ENCODE assay signal across 1 cellular context in genomic region chr9:130981002-130981760, GRCh38.
TF ChIP-seq lines count a peak whose summit lies in the region.

No MANE protein-coding gene starts in this region.

TF ChIP-seq in GM23338, 12 proteins besides CTCF, POLR2A, EP300 and RAD21 (continued from another document):
- no peak for TF ChIP-seq ETS1 (IDR thresholded peaks at IDR 0.05)
- TF ChIP-seq, protein P1, sequence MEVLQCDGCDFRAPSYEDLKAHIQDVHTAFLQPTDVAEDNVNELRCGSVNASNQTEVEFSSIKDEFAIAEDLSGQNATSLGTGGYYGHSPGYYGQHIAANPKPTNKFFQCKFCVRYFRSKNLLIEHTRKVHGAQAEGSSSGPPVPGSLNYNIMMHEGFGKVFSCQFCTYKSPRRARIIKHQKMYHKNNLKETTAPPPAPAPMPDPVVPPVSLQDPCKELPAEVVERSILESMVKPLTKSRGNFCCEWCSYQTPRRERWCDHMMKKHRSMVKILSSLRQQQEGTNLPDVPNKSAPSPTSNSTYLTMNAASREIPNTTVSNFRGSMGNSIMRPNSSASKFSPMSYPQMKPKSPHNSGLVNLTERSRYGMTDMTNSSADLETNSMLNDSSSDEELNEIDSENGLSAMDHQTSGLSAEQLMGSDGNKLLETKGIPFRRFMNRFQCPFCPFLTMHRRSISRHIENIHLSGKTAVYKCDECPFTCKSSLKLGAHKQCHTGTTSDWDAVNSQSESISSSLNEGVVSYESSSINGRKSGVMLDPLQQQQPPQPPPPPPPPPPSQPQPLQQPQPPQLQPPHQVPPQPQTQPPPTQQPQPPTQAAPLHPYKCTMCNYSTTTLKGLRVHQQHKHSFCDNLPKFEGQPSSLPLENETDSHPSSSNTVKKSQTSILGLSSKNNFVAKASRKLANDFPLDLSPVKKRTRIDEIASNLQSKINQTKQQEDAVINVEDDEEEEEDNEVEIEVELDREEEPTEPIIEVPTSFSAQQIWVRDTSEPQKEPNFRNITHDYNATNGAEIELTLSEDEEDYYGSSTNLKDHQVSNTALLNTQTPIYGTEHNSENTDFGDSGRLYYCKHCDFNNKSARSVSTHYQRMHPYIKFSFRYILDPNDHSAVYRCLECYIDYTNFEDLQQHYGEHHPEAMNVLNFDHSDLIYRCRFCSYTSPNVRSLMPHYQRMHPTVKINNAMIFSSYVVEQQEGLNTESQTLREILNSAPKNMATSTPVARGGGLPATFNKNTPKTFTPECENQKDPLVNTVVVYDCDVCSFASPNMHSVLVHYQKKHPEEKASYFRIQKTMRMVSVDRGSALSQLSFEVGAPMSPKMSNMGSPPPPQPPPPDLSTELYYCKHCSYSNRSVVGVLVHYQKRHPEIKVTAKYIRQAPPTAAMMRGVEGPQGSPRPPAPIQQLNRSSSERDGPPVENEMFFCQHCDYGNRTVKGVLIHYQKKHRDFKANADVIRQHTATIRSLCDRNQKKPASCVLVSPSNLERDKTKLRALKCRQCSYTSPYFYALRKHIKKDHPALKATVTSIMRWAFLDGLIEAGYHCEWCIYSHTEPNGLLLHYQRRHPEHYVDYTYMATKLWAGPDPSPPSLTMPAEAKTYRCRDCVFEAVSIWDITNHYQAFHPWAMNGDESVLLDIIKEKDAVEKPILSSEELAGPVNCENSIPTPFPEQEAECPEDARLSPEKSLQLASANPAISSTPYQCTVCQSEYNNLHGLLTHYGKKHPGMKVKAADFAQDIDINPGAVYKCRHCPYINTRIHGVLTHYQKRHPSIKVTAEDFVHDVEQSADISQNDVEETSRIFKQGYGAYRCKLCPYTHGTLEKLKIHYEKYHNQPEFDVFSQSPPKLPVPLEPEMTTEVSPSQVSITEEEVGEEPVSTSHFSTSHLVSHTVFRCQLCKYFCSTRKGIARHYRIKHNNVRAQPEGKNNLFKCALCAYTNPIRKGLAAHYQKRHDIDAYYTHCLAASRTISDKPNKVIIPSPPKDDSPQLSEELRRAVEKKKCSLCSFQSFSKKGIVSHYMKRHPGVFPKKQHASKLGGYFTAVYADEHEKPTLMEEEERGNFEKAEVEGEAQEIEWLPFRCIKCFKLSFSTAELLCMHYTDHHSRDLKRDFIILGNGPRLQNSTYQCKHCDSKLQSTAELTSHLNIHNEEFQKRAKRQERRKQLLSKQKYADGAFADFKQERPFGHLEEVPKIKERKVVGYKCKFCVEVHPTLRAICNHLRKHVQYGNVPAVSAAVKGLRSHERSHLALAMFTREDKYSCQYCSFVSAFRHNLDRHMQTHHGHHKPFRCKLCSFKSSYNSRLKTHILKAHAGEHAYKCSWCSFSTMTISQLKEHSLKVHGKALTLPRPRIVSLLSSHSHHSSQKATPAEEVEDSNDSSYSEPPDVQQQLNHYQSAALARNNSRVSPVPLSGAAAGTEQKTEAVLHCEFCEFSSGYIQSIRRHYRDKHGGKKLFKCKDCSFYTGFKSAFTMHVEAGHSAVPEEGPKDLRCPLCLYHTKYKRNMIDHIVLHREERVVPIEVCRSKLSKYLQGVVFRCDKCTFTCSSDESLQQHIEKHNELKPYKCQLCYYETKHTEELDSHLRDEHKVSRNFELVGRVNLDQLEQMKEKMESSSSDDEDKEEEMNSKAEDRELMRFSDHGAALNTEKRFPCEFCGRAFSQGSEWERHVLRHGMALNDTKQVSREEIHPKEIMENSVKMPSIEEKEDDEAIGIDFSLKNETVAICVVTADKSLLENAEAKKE (CRISPR knock-in tag; IDR thresholded peaks at IDR 0.05), result no peak
- TF ChIP-seq JUNB (IDR thresholded peaks at IDR 0.05; ENCODE audit: unreplicated experiment), result no peak
- no peak for TF ChIP-seq CREB1 (CRISPR knock-in tag; IDR thresholded peaks at IDR 0.05; ENCODE audit: low read depth)
- TF ChIP-seq NANOG (IDR thresholded peaks at IDR 0.05; ENCODE audit: borderline replicate concordance), result no peak
- no peak for TF ChIP-seq STAT1 (IDR thresholded peaks at IDR 0.05; ENCODE audit: unreplicated experiment)
- TF ChIP-seq EZH2 (IDR thresholded peaks at IDR 0.05; ENCODE audit: low read depth, unreplicated experiment), result no peak
- no peak for TF ChIP-seq POLR2AphosphoS5 (IDR thresholded peaks at IDR 0.05; ENCODE audit: low read depth)
- no peak for TF ChIP-seq EZH2phosphoT487 (IDR thresholded peaks at IDR 0.05; ENCODE audit: unreplicated experiment)
- TF ChIP-seq, protein P2, sequence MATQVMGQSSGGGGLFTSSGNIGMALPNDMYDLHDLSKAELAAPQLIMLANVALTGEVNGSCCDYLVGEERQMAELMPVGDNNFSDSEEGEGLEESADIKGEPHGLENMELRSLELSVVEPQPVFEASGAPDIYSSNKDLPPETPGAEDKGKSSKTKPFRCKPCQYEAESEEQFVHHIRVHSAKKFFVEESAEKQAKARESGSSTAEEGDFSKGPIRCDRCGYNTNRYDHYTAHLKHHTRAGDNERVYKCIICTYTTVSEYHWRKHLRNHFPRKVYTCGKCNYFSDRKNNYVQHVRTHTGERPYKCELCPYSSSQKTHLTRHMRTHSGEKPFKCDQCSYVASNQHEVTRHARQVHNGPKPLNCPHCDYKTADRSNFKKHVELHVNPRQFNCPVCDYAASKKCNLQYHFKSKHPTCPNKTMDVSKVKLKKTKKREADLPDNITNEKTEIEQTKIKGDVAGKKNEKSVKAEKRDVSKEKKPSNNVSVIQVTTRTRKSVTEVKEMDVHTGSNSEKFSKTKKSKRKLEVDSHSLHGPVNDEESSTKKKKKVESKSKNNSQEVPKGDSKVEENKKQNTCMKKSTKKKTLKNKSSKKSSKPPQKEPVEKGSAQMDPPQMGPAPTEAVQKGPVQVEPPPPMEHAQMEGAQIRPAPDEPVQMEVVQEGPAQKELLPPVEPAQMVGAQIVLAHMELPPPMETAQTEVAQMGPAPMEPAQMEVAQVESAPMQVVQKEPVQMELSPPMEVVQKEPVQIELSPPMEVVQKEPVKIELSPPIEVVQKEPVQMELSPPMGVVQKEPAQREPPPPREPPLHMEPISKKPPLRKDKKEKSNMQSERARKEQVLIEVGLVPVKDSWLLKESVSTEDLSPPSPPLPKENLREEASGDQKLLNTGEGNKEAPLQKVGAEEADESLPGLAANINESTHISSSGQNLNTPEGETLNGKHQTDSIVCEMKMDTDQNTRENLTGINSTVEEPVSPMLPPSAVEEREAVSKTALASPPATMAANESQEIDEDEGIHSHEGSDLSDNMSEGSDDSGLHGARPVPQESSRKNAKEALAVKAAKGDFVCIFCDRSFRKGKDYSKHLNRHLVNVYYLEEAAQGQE (IDR thresholded peaks at IDR 0.05; ENCODE audit: unreplicated experiment), result no peak
- TF ChIP-seq ZNF331 (CRISPR knock-in tag; IDR thresholded peaks at IDR 0.05; ENCODE audit: low read depth), result no peak
